18 cellular contexts compared by ENCODE assay signal in the genomic region with DNA sequence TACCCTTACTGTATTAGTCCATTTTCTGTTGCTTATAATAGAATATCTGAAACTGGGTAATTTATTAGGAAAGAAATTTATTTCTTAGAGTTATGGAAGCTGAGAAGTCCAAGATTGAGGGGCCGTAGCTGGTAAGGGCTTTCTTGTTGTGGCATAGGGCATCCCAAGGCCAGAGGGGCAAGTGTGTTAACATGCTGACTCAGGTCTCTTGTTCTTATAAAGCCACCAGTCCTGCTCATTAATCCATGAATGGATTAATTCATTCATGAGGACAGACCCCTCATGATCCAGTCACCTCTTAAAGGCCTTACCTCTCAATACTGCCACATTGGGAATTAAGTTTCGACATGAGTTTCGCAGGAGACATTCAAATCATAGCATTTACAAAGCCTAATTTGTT.
"Had no signal": no experiment of that assay in that cellular context is flagged by ENCODE, and none has a peak within 500 bp of the region (broad histone marks: within the 10 kb centered on the region; RNA-seq: fewer than 3 reads in every experiment).

No MANE protein-coding gene starts in this region.

- H3K27ac ChIP-seq: brain microvascular endothelial cell, coronary artery, tibial artery, uterus had no signal

- H3K27me3 Mint-ChIP-seq: activated CD4-positive, alpha-beta T cell treated with anti-CD3 and anti-CD28 coated beads, Interleukin-2, amount 10 ng/mL, durations not matched to agents 24 days and 14 days; activated naive CD8-positive, alpha-beta T cell treated with anti-CD3 and anti-CD28 coated beads, Interleukin-2, amount 50 U/mL, for 24 hours; activated T-helper 17 cell treated with anti-CD3 and anti-CD28 coated beads, Interleukin-2, amount 50 U/mL, for 72 hours had no signal

- H3K27ac Mint-ChIP-seq: activated CD4-positive, alpha-beta T cell treated with anti-CD3 and anti-CD28 coated beads, Interleukin-2, amount 10 ng/mL, durations not matched to agents 24 days and 14 days; activated naive CD8-positive, alpha-beta T cell treated with anti-CD3 and anti-CD28 coated beads, Interleukin-2, amount 50 U/mL, for 24 hours; activated T-helper 17 cell treated with anti-CD3 and anti-CD28 coated beads, Interleukin-2, amount 50 U/mL, for 72 hours; T-helper 1 cell treated with Interleukin-12 subunit alpha and Interleukin-12 subunit beta and Interleukin-4 antibody, amounts not matched to agents 30 μg/mL and 1 μg/mL, for 36 hours had no signal

- H3K9me3 ChIP-seq: tibial artery, uterus had no signal

- H3K9me3 Mint-ChIP-seq: activated CD4-positive, alpha-beta T cell treated with anti-CD3 and anti-CD28 coated beads, Interleukin-2, amount 10 ng/mL, durations not matched to agents 24 days and 14 days; activated naive CD8-positive, alpha-beta T cell treated with anti-CD3 and anti-CD28 coated beads, Interleukin-2, amount 50 U/mL, for 24 hours; activated T-helper 17 cell treated with anti-CD3 and anti-CD28 coated beads, Interleukin-2, amount 50 U/mL, for 72 hours; T-helper 1 cell treated with Interleukin-12 subunit alpha and Interleukin-12 subunit beta and Interleukin-4 antibody, amounts not matched to agents 30 μg/mL and 1 μg/mL, for 36 hours had no signal

- H3K4me3 ChIP-seq: coronary artery, lung, tibial artery, uterus had no signal

- ATAC-seq: activated naive CD8-positive, alpha-beta T cell treated with anti-CD3 and anti-CD28 coated beads, Interleukin-2, amount 50 U/mL, for 24 hours; activated T-helper 17 cell treated with anti-CD3 and anti-CD28 coated beads, Interleukin-2, amount 50 U/mL, for 72 hours; left lobe of liver; stimulated activated naive CD8-positive, alpha-beta T cell treated with anti-CD3 and anti-CD28 coated beads, Interleukin-15, Interleukin-2, amounts not matched to agents 100 U/mL and 50 U/mL, for 24 hours had no signal

- H3K36me3 ChIP-seq: brain microvascular endothelial cell, uterus had no signal

- DNase-seq: activated CD4-positive, alpha-beta T cell treated with anti-CD3 and anti-CD28 coated beads, Interleukin-2, amount 10 ng/mL, durations not matched to agents 24 days and 14 days; activated naive CD4-positive, alpha-beta T cell treated with Interleukin-2 at 50 U/mL for 16 hours; activated naive CD8-positive, alpha-beta T cell treated with anti-CD3 and anti-CD28 coated beads, Interleukin-2, amount 50 U/mL, for 24 hours; brain microvascular endothelial cell; effector CD4-positive, alpha-beta T cell; kidney; retina; stimulated activated CD4-positive, alpha-beta T cell treated with anti-CD3 and anti-CD28 coated beads, Interleukin-12 subunit alpha, Interleukin-12 subunit beta, amount 100 ng/mL, for 4 hours; stimulated activated CD4-positive, alpha-beta T cell treated with anti-CD3 and anti-CD28 coated beads, Interleukin-1b, Interleukin-23, amount 100 ng/mL, for 48 hours; stimulated activated CD8-positive, alpha-beta memory T cell treated with anti-CD3 and anti-CD28 coated beads, Interleukin-4, amount 100 ng/mL, for 48 hours; stimulated activated naive CD8-positive, alpha-beta T cell treated with anti-CD3 and anti-CD28 coated beads, Interleukin-15, Interleukin-2, amounts not matched to agents 100 U/mL and 50 U/mL, for 24 hours; tibial artery; uterus had no signal

- H3K27me3 ChIP-seq: brain microvascular endothelial cell, tibial artery, uterus had no signal

- H3K4me3 Mint-ChIP-seq: T-helper 1 cell treated with Interleukin-12 subunit alpha and Interleukin-12 subunit beta and Interleukin-4 antibody, amounts not matched to agents 30 μg/mL and 1 μg/mL, for 36 hours had no signal

- H3K4me1 ChIP-seq: uterus had no signal
